ENCODE assay signal across 2 cellular contexts in genomic region chr4:81665050-81665449, GRCh38.
TF ChIP-seq lines count a peak whose summit lies in the region.

No MANE protein-coding gene starts in this region.

TF ChIP-seq in liver, 16 proteins besides CTCF, POLR2A, EP300 and RAD21:
- TF ChIP-seq JUND (IDR thresholded peaks at IDR 0.05) (no peak), EGR1 (IDR thresholded peaks at IDR 0.05; ENCODE audit: low read depth in 2 of 2) (no peak), TAF1 (conservative IDR thresholded peaks at IDR 0.05) (no peak)
- TF ChIP-seq, protein P1, sequence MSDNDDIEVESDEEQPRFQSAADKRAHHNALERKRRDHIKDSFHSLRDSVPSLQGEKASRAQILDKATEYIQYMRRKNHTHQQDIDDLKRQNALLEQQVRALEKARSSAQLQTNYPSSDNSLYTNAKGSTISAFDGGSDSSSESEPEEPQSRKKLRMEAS (IDR thresholded peaks at IDR 0.05) = no peak
TF ChIP-seq in liver: peak in this region for 0.

TF ChIP-seq in HepG2, 621 proteins besides CTCF, POLR2A, EP300 and RAD21:
- TF ChIP-seq ZNF678 (CRISPR knock-in tag; IDR thresholded peaks at IDR 0.05) (no peak), CEBPB (IDR thresholded peaks at IDR 0.05; ENCODE audit: borderline replicate concordance, low read depth, low read length) (no peak), ZFX (CRISPR knock-in tag; IDR thresholded peaks at IDR 0.05; ENCODE audit: low read depth) (no peak), GLI4 (CRISPR knock-in tag; IDR thresholded peaks at IDR 0.05; ENCODE audit: borderline replicate concordance) (no peak), ZFYVE20 (CRISPR knock-in tag; IDR thresholded peaks at IDR 0.05; ENCODE audit: borderline replicate concordance, low read depth) (no peak), NFKBIZ (CRISPR knock-in tag; IDR thresholded peaks at IDR 0.05) (no peak), ZNF224 (CRISPR knock-in tag; IDR thresholded peaks at IDR 0.05) (no peak), ZNF460 (CRISPR knock-in tag; IDR thresholded peaks at IDR 0.05; ENCODE audit: borderline replicate concordance) (no peak), EEA1 (CRISPR knock-in tag; IDR thresholded peaks at IDR 0.05; ENCODE audit: borderline replicate concordance) (no peak), SIN3B (IDR thresholded peaks at IDR 0.05; ENCODE audit: low read length) (no peak), U2AF1 (optimal IDR thresholded peaks at IDR 0.05; ENCODE audit: low read depth, low read length) (no peak), ZNF563 (CRISPR knock-in tag; IDR thresholded peaks at IDR 0.05) (no peak), MYPOP (CRISPR knock-in tag; IDR thresholded peaks at IDR 0.05) (no peak), KAT2B (IDR thresholded peaks at IDR 0.05; ENCODE audit: borderline replicate concordance, low read depth, low read length) (no peak), KMT2B (CRISPR knock-in tag; IDR thresholded peaks at IDR 0.05) (no peak), FOXJ3 (CRISPR knock-in tag; IDR thresholded peaks at IDR 0.05; ENCODE audit: borderline replicate concordance) (no peak)
- TF ChIP-seq, protein P2, sequence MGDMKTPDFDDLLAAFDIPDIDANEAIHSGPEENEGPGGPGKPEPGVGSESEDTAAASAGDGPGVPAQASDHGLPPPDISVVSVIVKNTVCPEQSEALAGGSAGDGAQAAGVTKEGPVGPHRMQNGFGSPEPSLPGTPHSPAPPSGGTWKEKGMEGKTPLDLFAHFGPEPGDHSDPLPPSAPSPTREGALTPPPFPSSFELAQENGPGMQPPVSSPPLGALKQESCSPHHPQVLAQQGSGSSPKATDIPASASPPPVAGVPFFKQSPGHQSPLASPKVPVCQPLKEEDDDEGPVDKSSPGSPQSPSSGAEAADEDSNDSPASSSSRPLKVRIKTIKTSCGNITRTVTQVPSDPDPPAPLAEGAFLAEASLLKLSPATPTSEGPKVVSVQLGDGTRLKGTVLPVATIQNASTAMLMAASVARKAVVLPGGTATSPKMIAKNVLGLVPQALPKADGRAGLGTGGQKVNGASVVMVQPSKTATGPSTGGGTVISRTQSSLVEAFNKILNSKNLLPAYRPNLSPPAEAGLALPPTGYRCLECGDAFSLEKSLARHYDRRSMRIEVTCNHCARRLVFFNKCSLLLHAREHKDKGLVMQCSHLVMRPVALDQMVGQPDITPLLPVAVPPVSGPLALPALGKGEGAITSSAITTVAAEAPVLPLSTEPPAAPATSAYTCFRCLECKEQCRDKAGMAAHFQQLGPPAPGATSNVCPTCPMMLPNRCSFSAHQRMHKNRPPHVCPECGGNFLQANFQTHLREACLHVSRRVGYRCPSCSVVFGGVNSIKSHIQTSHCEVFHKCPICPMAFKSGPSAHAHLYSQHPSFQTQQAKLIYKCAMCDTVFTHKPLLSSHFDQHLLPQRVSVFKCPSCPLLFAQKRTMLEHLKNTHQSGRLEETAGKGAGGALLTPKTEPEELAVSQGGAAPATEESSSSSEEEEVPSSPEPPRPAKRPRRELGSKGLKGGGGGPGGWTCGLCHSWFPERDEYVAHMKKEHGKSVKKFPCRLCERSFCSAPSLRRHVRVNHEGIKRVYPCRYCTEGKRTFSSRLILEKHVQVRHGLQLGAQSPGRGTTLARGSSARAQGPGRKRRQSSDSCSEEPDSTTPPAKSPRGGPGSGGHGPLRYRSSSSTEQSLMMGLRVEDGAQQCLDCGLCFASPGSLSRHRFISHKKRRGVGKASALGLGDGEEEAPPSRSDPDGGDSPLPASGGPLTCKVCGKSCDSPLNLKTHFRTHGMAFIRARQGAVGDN (CRISPR knock-in tag; IDR thresholded peaks at IDR 0.05) = no peak
- TF ChIP-seq, protein P3, sequence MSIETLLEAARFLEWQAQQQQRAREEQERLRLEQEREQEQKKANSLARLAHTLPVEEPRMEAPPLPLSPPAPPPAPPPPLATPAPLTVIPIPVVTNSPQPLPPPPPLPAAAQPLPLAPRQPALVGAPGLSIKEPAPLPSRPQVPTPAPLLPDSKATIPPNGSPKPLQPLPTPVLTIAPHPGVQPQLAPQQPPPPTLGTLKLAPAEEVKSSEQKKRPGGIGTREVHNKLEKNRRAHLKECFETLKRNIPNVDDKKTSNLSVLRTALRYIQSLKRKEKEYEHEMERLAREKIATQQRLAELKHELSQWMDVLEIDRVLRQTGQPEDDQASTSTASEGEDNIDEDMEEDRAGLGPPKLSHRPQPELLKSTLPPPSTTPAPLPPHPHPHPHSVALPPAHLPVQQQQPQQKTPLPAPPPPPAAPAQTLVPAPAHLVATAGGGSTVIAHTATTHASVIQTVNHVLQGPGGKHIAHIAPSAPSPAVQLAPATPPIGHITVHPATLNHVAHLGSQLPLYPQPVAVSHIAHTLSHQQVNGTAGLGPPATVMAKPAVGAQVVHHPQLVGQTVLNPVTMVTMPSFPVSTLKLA (IDR thresholded peaks at IDR 0.05) = no peak
- TF ChIP-seq, protein P4, sequence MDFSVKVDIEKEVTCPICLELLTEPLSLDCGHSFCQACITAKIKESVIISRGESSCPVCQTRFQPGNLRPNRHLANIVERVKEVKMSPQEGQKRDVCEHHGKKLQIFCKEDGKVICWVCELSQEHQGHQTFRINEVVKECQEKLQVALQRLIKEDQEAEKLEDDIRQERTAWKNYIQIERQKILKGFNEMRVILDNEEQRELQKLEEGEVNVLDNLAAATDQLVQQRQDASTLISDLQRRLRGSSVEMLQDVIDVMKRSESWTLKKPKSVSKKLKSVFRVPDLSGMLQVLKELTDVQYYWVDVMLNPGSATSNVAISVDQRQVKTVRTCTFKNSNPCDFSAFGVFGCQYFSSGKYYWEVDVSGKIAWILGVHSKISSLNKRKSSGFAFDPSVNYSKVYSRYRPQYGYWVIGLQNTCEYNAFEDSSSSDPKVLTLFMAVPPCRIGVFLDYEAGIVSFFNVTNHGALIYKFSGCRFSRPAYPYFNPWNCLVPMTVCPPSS (IDR thresholded peaks at IDR 0.05) = no peak
